1 cellular context compared by ENCODE assay signal in the genomic region with DNA sequence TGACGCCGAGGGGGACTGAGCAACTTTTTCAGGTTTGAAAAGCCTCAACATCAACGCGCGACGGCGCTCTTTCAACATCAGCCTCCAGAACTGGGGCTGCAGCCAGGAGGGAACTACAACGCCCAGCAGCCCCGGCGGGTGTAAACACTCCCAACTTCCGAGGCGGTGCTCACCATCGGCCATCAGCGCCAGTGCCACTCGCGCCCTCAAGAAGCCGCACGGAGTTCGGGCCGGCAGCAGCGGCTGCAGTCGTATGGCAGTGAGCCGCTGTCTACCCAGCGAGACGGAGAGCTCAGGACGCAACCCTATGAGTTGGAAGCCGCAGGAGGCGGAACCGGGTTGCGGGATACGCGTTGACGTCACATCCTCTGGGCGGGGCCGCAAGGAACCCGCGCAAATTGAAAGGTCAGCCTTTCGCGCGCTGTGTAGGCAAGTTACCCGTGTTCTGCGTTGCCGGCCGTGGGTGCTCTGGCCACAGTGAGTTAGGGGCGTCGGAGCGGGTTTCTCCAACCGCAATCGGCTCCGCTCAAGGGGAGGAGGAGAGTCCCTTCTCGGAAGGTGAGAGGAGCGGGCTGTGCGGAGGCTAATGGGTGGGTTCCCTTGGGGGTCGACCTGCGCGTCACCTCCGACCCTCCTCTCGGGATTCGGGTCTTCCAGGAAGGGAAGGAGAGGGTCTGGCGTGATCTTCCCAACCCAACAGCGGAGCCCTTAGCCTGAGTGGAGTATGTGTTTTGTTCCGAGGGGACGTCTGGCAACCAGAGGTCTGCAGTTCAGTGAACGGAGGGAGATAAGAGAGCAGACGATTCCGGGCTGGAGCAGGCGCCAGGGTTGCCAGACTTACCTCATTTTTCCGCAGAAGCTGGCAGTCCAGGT.
A peak's percentile ranks its signal among the peaks of the same experiment; 100 is the strongest.
TF ChIP-seq lines count a peak whose summit lies in the region.

A gene (plus strand): TSS at position 409 of the 873 bp plus-strand sequence. CDS start 2,222 bp downstream, outside the sequence.

TF ChIP-seq in H1, 55 proteins besides CTCF, POLR2A, EP300 and RAD21 (continues in another document):
- TF ChIP-seq SAP30 (IDR thresholded peaks at IDR 0.05; ENCODE audit: insufficient read depth, insufficient replicate concordance, low read length) (peak; percentile 91), POLR2AphosphoS5 (IDR thresholded peaks at IDR 0.05; ENCODE audit: low read depth, low read length) (peak; percentile 68), TBP (IDR thresholded peaks at IDR 0.05; ENCODE audit: low read depth, low read length) (peak; percentile 76), EZH2 (IDR thresholded peaks at IDR 0.05; ENCODE audit: low read depth, low read length, severe bottlenecking) (no peak), CTBP2 (IDR thresholded peaks at IDR 0.05; ENCODE audit: borderline replicate concordance, insufficient read depth, insufficient read length, low read length) (no peak), KDM4A (IDR thresholded peaks at IDR 0.05; ENCODE audit: low read depth, low read length, severe bottlenecking) (peak; percentile 94), CBX5 (IDR thresholded peaks at IDR 0.05; ENCODE audit: low read depth, low read length) (no peak), RFX5 (IDR thresholded peaks at IDR 0.05; ENCODE audit: borderline replicate concordance, low read depth, low read length) (no peak), TAF1 (IDR thresholded peaks at IDR 0.05; ENCODE audit: low read depth, low read length) (peak; percentile 87), SIN3A (conservative IDR thresholded peaks at IDR 0.05 in 1 of 2, IDR thresholded peaks at IDR 0.05 in 1 of 2; ENCODE audit: low read depth in 1 of 2, low read length in 2 of 2) (peak; percentile 85 to 93; a peak in 3 of 4 replicates), BRCA1 (IDR thresholded peaks at IDR 0.05; ENCODE audit: low read depth, low read length) (no peak), PHF8 (conservative IDR thresholded peaks at IDR 0.05; ENCODE audit: low read depth, low read length) (peak; percentile 69), POU5F1 (IDR thresholded peaks at IDR 0.05; ENCODE audit: low read depth, low read length) (no peak), CBX8 (IDR thresholded peaks at IDR 0.05; ENCODE audit: borderline replicate concordance, low read depth, low read length) (no peak), HDAC6 (IDR thresholded peaks at IDR 0.05; ENCODE audit: low read depth, low read length) (no peak), CHD2 (IDR thresholded peaks at IDR 0.05; ENCODE audit: low read length) (0 out of 2 replicates have a peak, but pooled peaks have one; percentile 20), CEBPB (IDR thresholded peaks at IDR 0.05; ENCODE audit: low read depth, low read length) (peak; percentile 57), BCL11A (IDR thresholded peaks at IDR 0.05; ENCODE audit: low read depth in 2 of 2, low read length in 2 of 2) (no peak), JUN (IDR thresholded peaks at IDR 0.05; ENCODE audit: low read depth, low read length) (no peak), SIRT6 (IDR thresholded peaks at IDR 0.05; ENCODE audit: low read length) (no peak), RNF2 (IDR thresholded peaks at IDR 0.05; ENCODE audit: borderline replicate concordance, low read depth, low read length, missing control alignments, poor library complexity, severe bottlenecking) (no peak), SP2 (IDR thresholded peaks at IDR 0.05; ENCODE audit: low read length) (no peak), YY1 (IDR thresholded peaks at IDR 0.05; ENCODE audit: low read depth, low read length) (peak; percentile 43; the same call in 1 of the 2 replicates), GABPA (IDR thresholded peaks at IDR 0.05; ENCODE audit: borderline replicate concordance, insufficient read depth, low read length) (peak; percentile 58; the same call in 1 of the 2 replicates), FOSL1 (IDR thresholded peaks at IDR 0.05; ENCODE audit: insufficient read depth, low read depth, low read length) (no peak), SRF (IDR thresholded peaks at IDR 0.05; ENCODE audit: low read depth, low read length) (peak; percentile 79), SIX5 (IDR thresholded peaks at IDR 0.05; ENCODE audit: low read depth, low read length) (peak; percentile 78), CREB1 (IDR thresholded peaks at IDR 0.05) (peak; percentile 97), MAFK (IDR thresholded peaks at IDR 0.05; ENCODE audit: low read depth, low read length) (no peak), EGR1 (IDR thresholded peaks at IDR 0.05; ENCODE audit: borderline replicate concordance, low read depth, low read length) (no peak), BACH1 (IDR thresholded peaks at IDR 0.05; ENCODE audit: low read length) (no peak), SP4 (IDR thresholded peaks at IDR 0.05; ENCODE audit: low read length) (no peak), GTF2F1 (IDR thresholded peaks at IDR 0.05; ENCODE audit: borderline replicate concordance, low read depth, low read length) (no peak), NANOG (IDR thresholded peaks at IDR 0.05; ENCODE audit: insufficient read depth, low read depth, low read length, poor library complexity, severe bottlenecking) (no peak), TEAD4 (IDR thresholded peaks at IDR 0.05; ENCODE audit: low read depth, low read length) (no peak), SP1 (IDR thresholded peaks at IDR 0.05; ENCODE audit: low read depth, low read length) (peak; percentile 51; the same call in 1 of the 2 replicates), KDM1A (IDR thresholded peaks at IDR 0.05; ENCODE audit: borderline replicate concordance, low read length) (no peak), KDM5A (IDR thresholded peaks at IDR 0.05; ENCODE audit: low read length) (peak; percentile 53; the same call in 1 of the 2 replicates), TAF7 (optimal IDR thresholded peaks at IDR 0.05; ENCODE audit: borderline replicate concordance, low read depth, low read length) (peak; percentile 72), JUND (IDR thresholded peaks at IDR 0.05; ENCODE audit: low read length) (no peak), HDAC2 (IDR thresholded peaks at IDR 0.05; ENCODE audit: borderline replicate concordance in 1 of 2, low read depth in 2 of 2, low read length in 2 of 2) (0 out of 4 replicates have a peak, but pooled peaks of 1 of the 2 experiments have one; percentile 75), NRF1 (IDR thresholded peaks at IDR 0.05; ENCODE audit: low read depth, low read length) (no peak), ZNF274 (IDR thresholded peaks at IDR 0.05; ENCODE audit: borderline replicate concordance, extremely low read depth, low read length) (no peak), SUZ12 (IDR thresholded peaks at IDR 0.05; ENCODE audit: low read length) (no peak), TCF12 (IDR thresholded peaks at IDR 0.05; ENCODE audit: low read depth, low read length) (no peak), RBBP5 (IDR thresholded peaks at IDR 0.05; ENCODE audit: borderline replicate concordance, low read depth, low read length) (peak; percentile 93), CHD1 (IDR thresholded peaks at IDR 0.05; ENCODE audit: low read depth, low read length) (no peak), ASH2L (IDR thresholded peaks at IDR 0.05; ENCODE audit: low read length) (peak; percentile 99)
- TF ChIP-seq, protein P1, sequence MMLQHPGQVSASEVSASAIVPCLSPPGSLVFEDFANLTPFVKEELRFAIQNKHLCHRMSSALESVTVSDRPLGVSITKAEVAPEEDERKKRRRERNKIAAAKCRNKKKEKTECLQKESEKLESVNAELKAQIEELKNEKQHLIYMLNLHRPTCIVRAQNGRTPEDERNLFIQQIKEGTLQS (IDR thresholded peaks at IDR 0.05; ENCODE audit: insufficient read depth, low read depth, low read length) = peak; percentile 85
- TF ChIP-seq, protein P2, sequence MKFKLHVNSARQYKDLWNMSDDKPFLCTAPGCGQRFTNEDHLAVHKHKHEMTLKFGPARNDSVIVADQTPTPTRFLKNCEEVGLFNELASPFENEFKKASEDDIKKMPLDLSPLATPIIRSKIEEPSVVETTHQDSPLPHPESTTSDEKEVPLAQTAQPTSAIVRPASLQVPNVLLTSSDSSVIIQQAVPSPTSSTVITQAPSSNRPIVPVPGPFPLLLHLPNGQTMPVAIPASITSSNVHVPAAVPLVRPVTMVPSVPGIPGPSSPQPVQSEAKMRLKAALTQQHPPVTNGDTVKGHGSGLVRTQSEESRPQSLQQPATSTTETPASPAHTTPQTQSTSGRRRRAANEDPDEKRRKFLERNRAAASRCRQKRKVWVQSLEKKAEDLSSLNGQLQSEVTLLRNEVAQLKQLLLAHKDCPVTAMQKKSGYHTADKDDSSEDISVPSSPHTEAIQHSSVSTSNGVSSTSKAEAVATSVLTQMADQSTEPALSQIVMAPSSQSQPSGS (IDR thresholded peaks at IDR 0.05; ENCODE audit: low read length) = no peak
- TF ChIP-seq, protein P3, sequence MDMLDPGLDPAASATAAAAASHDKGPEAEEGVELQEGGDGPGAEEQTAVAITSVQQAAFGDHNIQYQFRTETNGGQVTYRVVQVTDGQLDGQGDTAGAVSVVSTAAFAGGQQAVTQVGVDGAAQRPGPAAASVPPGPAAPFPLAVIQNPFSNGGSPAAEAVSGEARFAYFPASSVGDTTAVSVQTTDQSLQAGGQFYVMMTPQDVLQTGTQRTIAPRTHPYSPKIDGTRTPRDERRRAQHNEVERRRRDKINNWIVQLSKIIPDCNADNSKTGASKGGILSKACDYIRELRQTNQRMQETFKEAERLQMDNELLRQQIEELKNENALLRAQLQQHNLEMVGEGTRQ (IDR thresholded peaks at IDR 0.05; ENCODE audit: low read length) = no peak
- TF ChIP-seq, protein P4, sequence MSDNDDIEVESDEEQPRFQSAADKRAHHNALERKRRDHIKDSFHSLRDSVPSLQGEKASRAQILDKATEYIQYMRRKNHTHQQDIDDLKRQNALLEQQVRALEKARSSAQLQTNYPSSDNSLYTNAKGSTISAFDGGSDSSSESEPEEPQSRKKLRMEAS (IDR thresholded peaks at IDR 0.05) = no peak; the same call in 1 of the 2 replicates
- TF ChIP-seq, protein P5, sequence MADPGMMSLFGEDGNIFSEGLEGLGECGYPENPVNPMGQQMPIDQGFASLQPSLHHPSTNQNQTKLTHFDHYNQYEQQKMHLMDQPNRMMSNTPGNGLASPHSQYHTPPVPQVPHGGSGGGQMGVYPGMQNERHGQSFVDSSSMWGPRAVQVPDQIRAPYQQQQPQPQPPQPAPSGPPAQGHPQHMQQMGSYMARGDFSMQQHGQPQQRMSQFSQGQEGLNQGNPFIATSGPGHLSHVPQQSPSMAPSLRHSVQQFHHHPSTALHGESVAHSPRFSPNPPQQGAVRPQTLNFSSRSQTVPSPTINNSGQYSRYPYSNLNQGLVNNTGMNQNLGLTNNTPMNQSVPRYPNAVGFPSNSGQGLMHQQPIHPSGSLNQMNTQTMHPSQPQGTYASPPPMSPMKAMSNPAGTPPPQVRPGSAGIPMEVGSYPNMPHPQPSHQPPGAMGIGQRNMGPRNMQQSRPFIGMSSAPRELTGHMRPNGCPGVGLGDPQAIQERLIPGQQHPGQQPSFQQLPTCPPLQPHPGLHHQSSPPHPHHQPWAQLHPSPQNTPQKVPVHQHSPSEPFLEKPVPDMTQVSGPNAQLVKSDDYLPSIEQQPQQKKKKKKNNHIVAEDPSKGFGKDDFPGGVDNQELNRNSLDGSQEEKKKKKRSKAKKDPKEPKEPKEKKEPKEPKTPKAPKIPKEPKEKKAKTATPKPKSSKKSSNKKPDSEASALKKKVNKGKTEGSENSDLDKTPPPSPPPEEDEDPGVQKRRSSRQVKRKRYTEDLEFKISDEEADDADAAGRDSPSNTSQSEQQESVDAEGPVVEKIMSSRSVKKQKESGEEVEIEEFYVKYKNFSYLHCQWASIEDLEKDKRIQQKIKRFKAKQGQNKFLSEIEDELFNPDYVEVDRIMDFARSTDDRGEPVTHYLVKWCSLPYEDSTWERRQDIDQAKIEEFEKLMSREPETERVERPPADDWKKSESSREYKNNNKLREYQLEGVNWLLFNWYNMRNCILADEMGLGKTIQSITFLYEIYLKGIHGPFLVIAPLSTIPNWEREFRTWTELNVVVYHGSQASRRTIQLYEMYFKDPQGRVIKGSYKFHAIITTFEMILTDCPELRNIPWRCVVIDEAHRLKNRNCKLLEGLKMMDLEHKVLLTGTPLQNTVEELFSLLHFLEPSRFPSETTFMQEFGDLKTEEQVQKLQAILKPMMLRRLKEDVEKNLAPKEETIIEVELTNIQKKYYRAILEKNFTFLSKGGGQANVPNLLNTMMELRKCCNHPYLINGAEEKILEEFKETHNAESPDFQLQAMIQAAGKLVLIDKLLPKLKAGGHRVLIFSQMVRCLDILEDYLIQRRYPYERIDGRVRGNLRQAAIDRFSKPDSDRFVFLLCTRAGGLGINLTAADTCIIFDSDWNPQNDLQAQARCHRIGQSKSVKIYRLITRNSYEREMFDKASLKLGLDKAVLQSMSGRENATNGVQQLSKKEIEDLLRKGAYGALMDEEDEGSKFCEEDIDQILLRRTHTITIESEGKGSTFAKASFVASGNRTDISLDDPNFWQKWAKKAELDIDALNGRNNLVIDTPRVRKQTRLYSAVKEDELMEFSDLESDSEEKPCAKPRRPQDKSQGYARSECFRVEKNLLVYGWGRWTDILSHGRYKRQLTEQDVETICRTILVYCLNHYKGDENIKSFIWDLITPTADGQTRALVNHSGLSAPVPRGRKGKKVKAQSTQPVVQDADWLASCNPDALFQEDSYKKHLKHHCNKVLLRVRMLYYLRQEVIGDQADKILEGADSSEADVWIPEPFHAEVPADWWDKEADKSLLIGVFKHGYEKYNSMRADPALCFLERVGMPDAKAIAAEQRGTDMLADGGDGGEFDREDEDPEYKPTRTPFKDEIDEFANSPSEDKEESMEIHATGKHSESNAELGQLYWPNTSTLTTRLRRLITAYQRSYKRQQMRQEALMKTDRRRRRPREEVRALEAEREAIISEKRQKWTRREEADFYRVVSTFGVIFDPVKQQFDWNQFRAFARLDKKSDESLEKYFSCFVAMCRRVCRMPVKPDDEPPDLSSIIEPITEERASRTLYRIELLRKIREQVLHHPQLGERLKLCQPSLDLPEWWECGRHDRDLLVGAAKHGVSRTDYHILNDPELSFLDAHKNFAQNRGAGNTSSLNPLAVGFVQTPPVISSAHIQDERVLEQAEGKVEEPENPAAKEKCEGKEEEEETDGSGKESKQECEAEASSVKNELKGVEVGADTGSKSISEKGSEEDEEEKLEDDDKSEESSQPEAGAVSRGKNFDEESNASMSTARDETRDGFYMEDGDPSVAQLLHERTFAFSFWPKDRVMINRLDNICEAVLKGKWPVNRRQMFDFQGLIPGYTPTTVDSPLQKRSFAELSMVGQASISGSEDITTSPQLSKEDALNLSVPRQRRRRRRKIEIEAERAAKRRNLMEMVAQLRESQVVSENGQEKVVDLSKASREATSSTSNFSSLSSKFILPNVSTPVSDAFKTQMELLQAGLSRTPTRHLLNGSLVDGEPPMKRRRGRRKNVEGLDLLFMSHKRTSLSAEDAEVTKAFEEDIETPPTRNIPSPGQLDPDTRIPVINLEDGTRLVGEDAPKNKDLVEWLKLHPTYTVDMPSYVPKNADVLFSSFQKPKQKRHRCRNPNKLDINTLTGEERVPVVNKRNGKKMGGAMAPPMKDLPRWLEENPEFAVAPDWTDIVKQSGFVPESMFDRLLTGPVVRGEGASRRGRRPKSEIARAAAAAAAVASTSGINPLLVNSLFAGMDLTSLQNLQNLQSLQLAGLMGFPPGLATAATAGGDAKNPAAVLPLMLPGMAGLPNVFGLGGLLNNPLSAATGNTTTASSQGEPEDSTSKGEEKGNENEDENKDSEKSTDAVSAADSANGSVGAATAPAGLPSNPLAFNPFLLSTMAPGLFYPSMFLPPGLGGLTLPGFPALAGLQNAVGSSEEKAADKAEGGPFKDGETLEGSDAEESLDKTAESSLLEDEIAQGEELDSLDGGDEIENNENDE (IDR thresholded peaks at IDR 0.05; ENCODE audit: insufficient replicate concordance, low read length) = no peak
- TF ChIP-seq, protein P6, sequence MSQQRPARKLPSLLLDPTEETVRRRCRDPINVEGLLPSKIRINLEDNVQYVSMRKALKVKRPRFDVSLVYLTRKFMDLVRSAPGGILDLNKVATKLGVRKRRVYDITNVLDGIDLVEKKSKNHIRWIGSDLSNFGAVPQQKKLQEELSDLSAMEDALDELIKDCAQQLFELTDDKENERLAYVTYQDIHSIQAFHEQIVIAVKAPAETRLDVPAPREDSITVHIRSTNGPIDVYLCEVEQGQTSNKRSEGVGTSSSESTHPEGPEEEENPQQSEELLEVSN (IDR thresholded peaks at IDR 0.05) = peak; percentile 45; the same call in 1 of the 2 replicates
